Comparison of ENCODE assay signal across 9 cellular contexts in genomic region chr2:190036071-190036470, GRCh38. TPM values are rescaled to one million over a fixed set of nuclear protein-coding genes. Genes with fewer than 3 reads are reported as not detected.
"Had no signal": no experiment of that assay in that cellular context is flagged by ENCODE, and none has a peak within 500 bp of the region (broad histone marks: within the 10 kb centered on the region; RNA-seq: fewer than 3 reads in every experiment).

No MANE protein-coding gene starts in this region.

- H3K9me3 ChIP-seq: HAP-1 had no signal

- DNase-seq: GM23248, GOT3, H7, HFFc6 had no signal

- H3K4me3 ChIP-seq: GM23248, HAP-1 had no signal

- H3K4me1 ChIP-seq: HAP-1 had no signal

- H3K36me3 ChIP-seq: HAP-1 had no signal

- H3K27ac ChIP-seq: GM23248, HL-60 had no signal

- H2AFZ ChIP-seq: GM23248 had no signal

RNA-seq across cellular contexts. Expression of gene MSTN, which starts 26.5 kb away (rescaled TPM):
- total RNA-seq: H4, H7, HepG2, HFFc6, HT1080 had no signal
